In genomic region chr9:91419222-91420191, GRCh38 we compare ENCODE assay signal across 1 cellular context.
A peak's percentile ranks its signal among the peaks of the same experiment; 100 is the strongest.
TF ChIP-seq lines count a peak whose summit lies in the region.

No MANE protein-coding gene starts in this region.

TF ChIP-seq in K562, 482 proteins besides CTCF, POLR2A, EP300 and RAD21 (continued from another document and continues in another):
- TF ChIP-seq ZNF407 (IDR thresholded peaks at IDR 0.05; ENCODE audit: low read depth) (no peak), ERF (CRISPR knock-in tag; IDR thresholded peaks at IDR 0.05) (no peak), ZNF408 (CRISPR knock-in tag; IDR thresholded peaks at IDR 0.05; ENCODE audit: low read depth) (no peak), THRB (CRISPR knock-in tag; conservative IDR thresholded peaks at IDR 0.05) (no peak), UBTF (IDR thresholded peaks at IDR 0.05; ENCODE audit: borderline replicate concordance in 1 of 2, low read depth in 2 of 2, low read length in 2 of 2) (no peak), ZNF518B (CRISPR knock-in tag; IDR thresholded peaks at IDR 0.05) (no peak), L3MBTL2 (IDR thresholded peaks at IDR 0.05) (peak; percentile 63; the same call in 1 of the 2 replicates), RBM15 (IDR thresholded peaks at IDR 0.05; ENCODE audit: insufficient read depth, low read length) (no peak), ETS1 (conservative IDR thresholded peaks at IDR 0.05; ENCODE audit: control insufficient read depth, low read depth, low read length) (no peak), GTF2B (IDR thresholded peaks at IDR 0.05; ENCODE audit: extremely low read depth, insufficient read length) (no peak), ETV1 (tag; conservative IDR thresholded peaks at IDR 0.05; ENCODE audit: low read depth) (peak; percentile 68), TAF9B (IDR thresholded peaks at IDR 0.05; ENCODE audit: partially characterized antibody) (peak; percentile 14), MBD2 (IDR thresholded peaks at IDR 0.05; ENCODE audit: borderline replicate concordance, low read depth) (no peak), MAX (CRISPR knock-in tag; IDR thresholded peaks at IDR 0.05) (no peak), ZNF780A (CRISPR knock-in tag; IDR thresholded peaks at IDR 0.05) (no peak), ELF4 (CRISPR knock-in tag; IDR thresholded peaks at IDR 0.05) (no peak), ZNF282 (CRISPR knock-in tag; IDR thresholded peaks at IDR 0.05) (no peak), THAP7 (CRISPR knock-in tag; IDR thresholded peaks at IDR 0.05) (no peak), ZNF23 (CRISPR knock-in tag; IDR thresholded peaks at IDR 0.05) (no peak), ELK3 (CRISPR knock-in tag; IDR thresholded peaks at IDR 0.05) (no peak), ZFP1 (CRISPR knock-in tag; IDR thresholded peaks at IDR 0.05) (no peak), ZNF217 (CRISPR knock-in tag; IDR thresholded peaks at IDR 0.05) (no peak), XRCC3 (IDR thresholded peaks at IDR 0.05) (no peak), DACH1 (IDR thresholded peaks at IDR 0.05; ENCODE audit: partially characterized antibody) (peak; percentile 84), ZMIZ1 (IDR thresholded peaks at IDR 0.05; ENCODE audit: low read depth in 2 of 2, low read length in 2 of 2) (no peak), ARID3A (IDR thresholded peaks at IDR 0.05; ENCODE audit: borderline replicate concordance, low read depth, low read length) (no peak), ZSCAN29 (IDR thresholded peaks at IDR 0.05) (no peak), FOXA1 (IDR thresholded peaks at IDR 0.05; ENCODE audit: borderline replicate concordance) (no peak)
